In the genomic region with DNA sequence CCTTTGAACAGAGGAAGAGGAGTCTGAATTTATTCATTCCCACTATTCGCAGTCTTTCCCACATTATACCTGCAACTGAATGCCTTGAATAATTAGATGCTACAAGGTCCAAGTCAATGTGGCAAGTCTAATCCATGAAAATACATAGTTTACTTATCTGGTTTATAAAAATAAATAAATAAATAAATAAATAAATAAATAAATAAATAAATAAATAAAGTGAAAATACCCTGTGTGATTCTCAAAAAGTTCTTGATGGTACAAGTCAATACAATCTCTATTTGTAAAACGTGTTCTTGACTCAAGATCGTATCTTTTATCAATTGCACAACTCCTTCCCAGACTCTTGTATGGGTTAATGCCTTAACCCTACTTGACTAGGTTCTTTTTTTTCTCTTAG, we compare ENCODE assay signal across 11 cellular contexts.
"Had no signal": no experiment of that assay in that cellular context is flagged by ENCODE, and none has a peak within 500 bp of the region (broad histone marks: within the 10 kb centered on the region; RNA-seq: fewer than 3 reads in every experiment).

No MANE protein-coding gene starts in this region.

- H3K9me3 ChIP-seq: HAP-1 had no signal

- H3K4me2 ChIP-seq: GM23338 had no signal

- DNase-seq: GM23248, GOT3, H7, H9, HCEC 1CT, HFFc6 had no signal

- H3K36me3 ChIP-seq: HAP-1 had no signal

- H3K4me1 ChIP-seq: HAP-1 had no signal

- H3K27ac ChIP-seq: GM23248 had no signal

- FAIRE-seq: H1, H54 had no signal

- ATAC-seq: GM23338, HCT116 had no signal

- H3K4me3 ChIP-seq: GM23248, GM23338, HAP-1 had no signal
